ENCODE assay signal across 8 cellular contexts in genomic region chr19:4067396-4068057, GRCh38. TPM values are rescaled to one million over a fixed set of nuclear protein-coding genes. Genes with fewer than 3 reads are reported as not detected.
DNase-seq lines count a peak whose midpoint lies in the region; ATAC-seq and TF ChIP-seq lines count a peak whose summit lies in the region.

No MANE protein-coding gene starts in this region.

- H3K9me3 ChIP-seq in RWPE2 (ENCODE audit: severe bottlenecking) = no peaks in the 10 kb centered on the region
- H3K9me3 ChIP-seq in endodermal cell (ENCODE audit: control insufficient read depth, low read length) = no peaks in the 10 kb centered on the region

- H3K4me3 Mint-ChIP-seq in endodermal cell (peak overlapping the region; percentile 45), naive B cell (peak overlapping the region; percentile 84 to 98 (median 90))

- no peaks in the 10 kb centered on the region for H3K4me1 ChIP-seq in RWPE2 (ENCODE audit: insufficient read depth, poor library complexity, severe bottlenecking)
- no peaks in the 10 kb centered on the region for H3K4me1 ChIP-seq in endodermal cell (ENCODE audit: control insufficient read depth, insufficient read depth, low read length)

- no peak overlapping the region for H3K9ac ChIP-seq in endodermal cell (ENCODE audit: extremely low read depth, low read length, poor library complexity, severe bottlenecking)

- H3K27me3 ChIP-seq in RWPE2 (ENCODE audit: insufficient read depth, poor library complexity, severe bottlenecking) (no peaks in the 10 kb centered on the region), endodermal cell (ENCODE audit: control insufficient read depth, insufficient read depth, low read length, poor library complexity, severe bottlenecking) (peaks cover 26% of the 10 kb centered on the region)

- H3K27ac ChIP-seq in RWPE2 (ENCODE audit: poor library complexity, severe bottlenecking) (peak overlapping the region; percentile 90), endodermal cell (ENCODE audit: low read depth, low read length) (no peak overlapping the region)

- ATAC-seq in RWPE2 (ENCODE audit: low read depth) (no peak), naive B cell (ENCODE audit: low read depth in 2 of 2) (peak; percentile 9 to 10), HG02763 (IDR thresholded peaks at IDR 0.05; ENCODE audit: unreplicated experiment) (no peak)

- WGBS in endodermal cell (ENCODE audit: insufficient coverage in 1 of 2, insufficient read length in 1 of 2), 2 experiments = 2% methylated on average over 48 of the region's 58 CpGs; no CpG with 5 or more reads in 1 of the 2 experiments

- TF ChIP-seq CTCF in RWPE2 (IDR thresholded peaks at IDR 0.05; ENCODE audit: poor library complexity, severe bottlenecking) (no peak), endodermal cell (conservative IDR thresholded peaks at IDR 0.05) (no peak)

- H3K27me3 Mint-ChIP-seq in endodermal cell (ENCODE audit: insufficient read depth) (peaks cover 20% of the 10 kb centered on the region), naive B cell (no peaks in the 10 kb centered on the region)

- H3K36me3 ChIP-seq in RWPE2 (ENCODE audit: low read depth) (peaks cover 11% of the 10 kb centered on the region), endodermal cell (ENCODE audit: control insufficient read depth, insufficient read depth, low read length) (peaks cover 9% of the 10 kb centered on the region)

- peaks cover 2% of the 10 kb centered on the region for H3K36me3 Mint-ChIP-seq in endodermal cell (ENCODE audit: low read depth)
- no peaks in the 10 kb centered on the region for H3K36me3 Mint-ChIP-seq in naive B cell

- H3K4me3 ChIP-seq in RWPE2 (ENCODE audit: severe bottlenecking) (peak overlapping the region; percentile 98), endodermal cell (ENCODE audit: low read length) (no peak overlapping the region)

- H3K9me3 Mint-ChIP-seq in endodermal cell (no peaks in the 10 kb centered on the region), naive B cell (no peaks in the 10 kb centered on the region)

- peak; percentile 65 for DNase-seq in DMS 273 (lab: John Stamatoyannopoulos, UW; ENCODE audit: unreplicated experiment)
- DNase-seq in DMS 273 treated with DMSO at 0.1 percent for 48 hours (lab: John Stamatoyannopoulos, UW) = no peak
- DNase-seq in RWPE2 (ENCODE audit: low spot score) = no peak
- no peak for DNase-seq in endodermal cell
- DNase-seq in naive B cell = no peak
- no peak for DNase-seq in pons (ENCODE audit: low spot score)
- DNase-seq in NCI-H187 treated with DMSO at 0.1 percent for 48 hours (lab: John Stamatoyannopoulos, UW) = no peak

- peaks cover 3% of the 10 kb centered on the region for H3K4me1 Mint-ChIP-seq in endodermal cell
- H3K4me1 Mint-ChIP-seq in naive B cell = peaks cover 14 to 33% (median 25%) of the 10 kb centered on the region in 3 donors

- H3K27ac Mint-ChIP-seq in endodermal cell (no peak overlapping the region), naive B cell (peak overlapping the region; percentile 81 to 98 (median 94))

RNA-seq across cellular contexts. Expression of gene ZBTB7A, which starts 0.8 kb away (rescaled TPM):
- 10 to 100 TPM; 19.2 to 22.1 TPM for total RNA-seq in endodermal cell
- polyA plus RNA-seq in endodermal cell (2013, experiment 1 of 2) = 7.5 TPM
- 7.2 TPM for polyA plus RNA-seq in endodermal cell (2013, experiment 2 of 2)
- 10 to 100 TPM; 13.5 to 41.2 (median 21.2) TPM for polyA plus RNA-seq in naive B cell (ENCODE audit: low read depth in 6 of 6)

RNA-seq across cellular contexts. Expression of gene MAP2K2, which starts 56.4 kb away (rescaled TPM):
- total RNA-seq in endodermal cell = 100 to 1,000 TPM; 191 TPM
- 129 TPM for polyA plus RNA-seq in endodermal cell (2013, experiment 1 of 2)
- polyA plus RNA-seq in endodermal cell (2013, experiment 2 of 2) = 131 TPM
- polyA plus RNA-seq in naive B cell (ENCODE audit: low read depth in 6 of 6) = 10 to 100 TPM; 50.3 to 88.0 (median 69.5) TPM

RNA-seq across cellular contexts. Expression of gene PIAS4, which starts 60.0 kb away (rescaled TPM):
- total RNA-seq in endodermal cell = 10 to 100 TPM; 57.5 to 58.1 TPM
- polyA plus RNA-seq in endodermal cell (2013, experiment 1 of 2) = 35.5 TPM
- polyA plus RNA-seq in endodermal cell (2013, experiment 2 of 2) = 30.9 TPM
- polyA plus RNA-seq in naive B cell (ENCODE audit: low read depth in 6 of 6) = 10 to 100 TPM in 1 of 6 donors, 1 to 10 TPM in 5; 5.1 to 12.1 (median 6.1) TPM

Comparison
In these comparisons a context has a peak if more than half of its experiments do, and no peak if none do; other contexts are left out.
1. ATAC-seq: peak in naive B cell (2 of 2); none in RWPE2 (single experiment) and HG02763 (single experiment).